18 cellular contexts compared by ENCODE assay signal in genomic region chr6:94215614-94216013, GRCh38.
"Had no signal": no experiment of that assay in that cellular context is flagged by ENCODE, and none has a peak within 500 bp of the region (broad histone marks: within the 10 kb centered on the region; RNA-seq: fewer than 3 reads in every experiment).

No MANE protein-coding gene starts in this region.

- ATAC-seq: activated T-cell treated with anti-CD3 and anti-CD28 coated beads, Interleukin-2, amount 50 U/mL, for 72 hours; left ventricle myocardium superior; natural killer cell treated with Interleukin-12 subunit alpha and Interleukin-12 subunit beta and Interleukin-15 and Interleukin-18, amount 100 ng/mL, for 72 hours; pancreas; right cardiac atrium had no signal

- DNase-seq: activated CD4-positive, alpha-beta memory T cell treated with anti-CD3 and anti-CD28 coated beads, Interleukin-2, amount 10 ng/mL, durations not matched to agents 7 days and 5 days; activated CD4-positive, alpha-beta T cell treated with anti-CD3 and anti-CD28 coated beads for 48 hours; activated effector memory CD4-positive, alpha-beta T cell treated with Interleukin-2 at 50 U/mL for 16 hours; activated naive CD4-positive, alpha-beta T cell treated with anti-CD3 and anti-CD28 coated beads for 36 hours; activated T-cell treated with anti-CD3 and anti-CD28 coated beads, Interleukin-2, amount 50 U/mL, for 72 hours; amygdala; dermis blood vessel endothelial cell; effector CD8-positive, alpha-beta T cell; erythroblast; foreskin fibroblast; kidney glomerular epithelial cell; left ventricle myocardium superior; midbrain; pancreas; right cardiac atrium; stimulated activated CD4-positive, alpha-beta T cell treated with anti-CD3 and anti-CD28 coated beads, Interleukin-1b, Interleukin-23, amount 100 ng/mL, for 48 hours; tibial artery had no signal
